In genomic region chr6:157221817-157222175, GRCh38 we compare ENCODE assay signal across 9 cellular contexts.
DNase-seq lines count a peak whose midpoint lies in the region; ATAC-seq and TF ChIP-seq lines count a peak whose summit lies in the region.
"Had no signal": no experiment of that assay in that cellular context is flagged by ENCODE, and none has a peak within 500 bp of the region (broad histone marks: within the 10 kb centered on the region; RNA-seq: fewer than 3 reads in every experiment).

No MANE protein-coding gene starts in this region.

- 0 out of 2 replicates have a peak, but pooled peaks cover 2% of the 10 kb centered on the region for H3F3A ChIP-seq in GM23338 (replicated peaks; ENCODE audit: low read depth)

- H3K79me2 ChIP-seq in GM23338 (replicated peaks; ENCODE audit: insufficient read depth): no peaks in the 10 kb centered on the region

- peaks cover 33 to 59% (median 46%) of the 10 kb centered on the region in 10 experiments for H3K4me1 ChIP-seq in BLaER1 treated with 17β-estradiol and CSF1 and Interleukin-3, amounts not matched to agents 10 nM and 100 nM
- no peaks in the 10 kb centered on the region for H3K4me1 ChIP-seq in GM23338 (ENCODE audit: insufficient read depth)

- peaks cover 0 to 56% (median 11%) of the 10 kb centered on the region in 11 experiments; a peak in 14 of 22 replicates for H4K20me1 ChIP-seq in BLaER1 treated with 17β-estradiol and CSF1 and Interleukin-3, amounts not matched to agents 10 nM and 100 nM
- no peaks in the 10 kb centered on the region for H4K20me1 ChIP-seq in GM23338 (replicated peaks; ENCODE audit: insufficient read depth)

- TF ChIP-seq CTCF in GM23338 (conservative IDR thresholded peaks at IDR 0.05; ENCODE audit: low read depth in 2 of 2): no peak

- no peaks in the 10 kb centered on the region for H3K36me3 ChIP-seq in BLaER1 treated with 17β-estradiol and CSF1 and Interleukin-3, amounts not matched to agents 10 nM and 100 nM
- H3K36me3 ChIP-seq in GM23338 (ENCODE audit: insufficient read depth): no peaks in the 10 kb centered on the region

- peaks cover 24% of the 10 kb centered on the region for H3K4me1 Mint-ChIP-seq in GM23338
- peaks cover 28% of the 10 kb centered on the region for H3K4me1 Mint-ChIP-seq in activated T-helper 17 cell treated with anti-CD3 and anti-CD28 coated beads, Interleukin-2, amount 50 U/mL, for 72 hours

- H3K9me2 ChIP-seq in GM23338 (ENCODE audit: insufficient read depth): no peaks in the 10 kb centered on the region

- H3K9me3 Mint-ChIP-seq in GM23338: no peaks in the 10 kb centered on the region
- H3K9me3 Mint-ChIP-seq in activated T-helper 17 cell treated with anti-CD3 and anti-CD28 coated beads, Interleukin-2, amount 50 U/mL, for 72 hours: no peaks in the 10 kb centered on the region

- peaks cover 19 to 73% (median 32%) of the 10 kb centered on the region in 11 experiments for H3K27me3 ChIP-seq in BLaER1 treated with 17β-estradiol and CSF1 and Interleukin-3, amounts not matched to agents 10 nM and 100 nM
- H3K27me3 ChIP-seq in GM23338 (ENCODE audit: insufficient read depth): no peaks in the 10 kb centered on the region

- no peak overlapping the region for H2AFZ ChIP-seq in GM23338

- no peaks in the 10 kb centered on the region for H3K9me3 ChIP-seq in BLaER1 treated with 17β-estradiol and CSF1 and Interleukin-3, amounts not matched to agents 10 nM and 100 nM (replicated peaks in 1 of 11)

- ATAC-seq in GM23338 (no peak), HG02973 (IDR thresholded peaks at IDR 0.05; ENCODE audit: unreplicated experiment) (no peak), GM21447 (IDR thresholded peaks at IDR 0.05; ENCODE audit: unreplicated experiment) (no peak)
- ATAC-seq in activated T-helper 17 cell treated with anti-CD3 and anti-CD28 coated beads, Interleukin-2, amount 50 U/mL, for 72 hours (replicated peaks): no peak

- H3K27ac Mint-ChIP-seq in GM23338: no peak overlapping the region
- H3K27ac Mint-ChIP-seq in activated T-helper 17 cell treated with anti-CD3 and anti-CD28 coated beads, Interleukin-2, amount 50 U/mL, for 72 hours: peak overlapping the region; percentile 58

- peaks cover 8% of the 10 kb centered on the region for H3K27me3 Mint-ChIP-seq in GM23338 (ENCODE audit: insufficient read depth, low read depth, poor library complexity)
- no peaks in the 10 kb centered on the region for H3K27me3 Mint-ChIP-seq in activated T-helper 17 cell treated with anti-CD3 and anti-CD28 coated beads, Interleukin-2, amount 50 U/mL, for 72 hours

- H3K4me2 ChIP-seq in BLaER1 treated with 17β-estradiol and CSF1 and Interleukin-3, amounts not matched to agents 10 nM and 100 nM: peak overlapping the region; percentile 83 to 97 (median 94); a peak in 20 of 22 replicates
- H3K4me2 ChIP-seq in GM23338: no peak overlapping the region

- H3K27ac ChIP-seq in BLaER1 treated with 17β-estradiol and CSF1 and Interleukin-3, amounts not matched to agents 10 nM and 100 nM: no peak overlapping the region
- H3K27ac ChIP-seq in GM23338 (ENCODE audit: low read depth): no peak overlapping the region

- DNase-seq in GM23338 (ENCODE audit: low spot score): no peak
- DNase-seq in mesenteric fat pad (ENCODE audit: low spot score): peak; percentile 84
- no peak for DNase-seq in NCI-H187 treated with DMSO at 0.1 percent for 48 hours (lab: John Stamatoyannopoulos, UW)
- no peak for DNase-seq in occipital lobe (lab: John Stamatoyannopoulos, UW)
- DNase-seq: NCI-H2171 treated with DMSO at 0.1 percent for 48 hours had no signal

- H3K4me3 ChIP-seq in BLaER1 treated with 17β-estradiol and CSF1 and Interleukin-3, amounts not matched to agents 10 nM and 100 nM: no peak overlapping the region
- no peak overlapping the region for H3K4me3 ChIP-seq in GM23338

- peak overlapping the region; percentile 33; the same call in 2 of the 3 replicates for H3K4me3 Mint-ChIP-seq in GM23338
- H3K4me3 Mint-ChIP-seq in activated T-helper 17 cell treated with anti-CD3 and anti-CD28 coated beads, Interleukin-2, amount 50 U/mL, for 72 hours: peak overlapping the region; percentile 74

- H3K36me3 Mint-ChIP-seq in GM23338 (ENCODE audit: low read depth): no peaks in the 10 kb centered on the region; the same call in 2 of the 3 replicates
- H3K36me3 Mint-ChIP-seq in activated T-helper 17 cell treated with anti-CD3 and anti-CD28 coated beads, Interleukin-2, amount 50 U/mL, for 72 hours (ENCODE audit: low read depth): no peaks in the 10 kb centered on the region

- no peak overlapping the region for H3K9ac ChIP-seq in BLaER1 treated with 17β-estradiol and CSF1 and Interleukin-3, amounts not matched to agents 10 nM and 100 nM

TF ChIP-seq in GM23338, 12 proteins besides CTCF, POLR2A, EP300 and RAD21 (continues in another document):
- TF ChIP-seq ZNF331 (CRISPR knock-in tag; IDR thresholded peaks at IDR 0.05; ENCODE audit: low read depth) (no peak), EZH2phosphoT487 (IDR thresholded peaks at IDR 0.05; ENCODE audit: unreplicated experiment) (no peak), ETS1 (IDR thresholded peaks at IDR 0.05) (no peak), POLR2AphosphoS5 (IDR thresholded peaks at IDR 0.05; ENCODE audit: low read depth) (no peak), EZH2 (IDR thresholded peaks at IDR 0.05; ENCODE audit: low read depth, unreplicated experiment) (no peak), NANOG (IDR thresholded peaks at IDR 0.05; ENCODE audit: borderline replicate concordance) (no peak), JUNB (IDR thresholded peaks at IDR 0.05; ENCODE audit: unreplicated experiment) (no peak), CREB1 (CRISPR knock-in tag; IDR thresholded peaks at IDR 0.05; ENCODE audit: low read depth) (no peak), REST (IDR thresholded peaks at IDR 0.05; ENCODE audit: unreplicated experiment) (no peak), ZNF114 (CRISPR knock-in tag; IDR thresholded peaks at IDR 0.05) (no peak), STAT1 (IDR thresholded peaks at IDR 0.05; ENCODE audit: unreplicated experiment) (no peak)
